In the genomic region with DNA sequence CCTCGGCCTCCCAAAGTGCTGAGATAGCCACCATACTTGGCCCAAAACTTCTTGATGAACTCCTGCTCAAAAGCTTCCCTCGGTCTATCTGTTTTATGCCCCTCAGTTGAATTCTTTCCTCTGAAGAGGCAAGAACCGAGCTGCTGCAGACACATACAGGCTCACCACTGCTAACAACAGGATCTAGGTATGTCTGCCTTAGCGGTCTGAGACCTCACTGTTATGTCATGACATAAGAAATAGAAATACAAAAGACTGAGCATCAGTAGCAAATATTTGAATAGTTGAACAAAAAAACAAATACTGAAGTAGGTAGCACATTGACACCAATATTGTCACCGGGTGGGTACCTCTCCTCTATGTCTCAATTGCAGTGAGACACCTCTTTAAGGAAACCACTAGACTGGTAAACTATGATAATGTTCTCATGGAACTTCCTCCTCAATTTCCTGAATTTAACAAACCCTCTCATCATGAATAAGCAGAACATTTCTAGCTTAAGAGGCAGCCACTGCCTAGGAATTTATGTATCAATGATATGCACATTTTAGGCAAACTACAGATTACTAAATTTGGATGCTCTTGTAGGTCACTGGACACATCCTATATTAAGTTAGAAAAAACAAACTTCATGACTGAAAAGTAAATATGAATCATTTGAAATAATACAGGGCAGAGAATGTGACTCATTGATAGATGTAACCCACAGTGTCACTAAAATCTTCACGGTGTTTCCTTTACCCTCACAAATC, we compare ENCODE assay signal across 11 cellular contexts. TPM values are rescaled to one million over a fixed set of nuclear protein-coding genes. Genes with fewer than 3 reads are reported as not detected.
DNase-seq lines count a peak whose midpoint lies in the region; ATAC-seq, FAIRE-seq and TF ChIP-seq lines count a peak whose summit lies in the region.
"Had no signal": no experiment of that assay in that cellular context is flagged by ENCODE, and none has a peak within 500 bp of the region (broad histone marks: within the 10 kb centered on the region; RNA-seq: fewer than 3 reads in every experiment).

No MANE protein-coding gene starts in this region.

- H3K27me3 Mint-ChIP-seq in activated naive CD4-positive, alpha-beta T cell treated with anti-CD3 and anti-CD28 coated beads, Interleukin-2, amount 10 ng/mL, durations not matched to agents 7 days and 5 days: no peaks in the 10 kb centered on the region
- H3K27me3 Mint-ChIP-seq in stimulated activated naive CD8-positive, alpha-beta T cell treated with anti-CD3 and anti-CD28 coated beads, Interleukin-15, amount 100 ng/mL, for 72 hours: no peaks in the 10 kb centered on the region

- peak; percentile 83 to 89 for ATAC-seq in activated naive CD4-positive, alpha-beta T cell treated with anti-CD3 and anti-CD28 coated beads, Interleukin-2, amount 50 U/mL, for 72 hours
- ATAC-seq in stimulated activated naive CD8-positive, alpha-beta T cell treated with anti-CD3 and anti-CD28 coated beads, Interleukin-15, amount 100 ng/mL, for 72 hours: peak; percentile 91
- no peak for ATAC-seq in HG03439 (IDR thresholded peaks at IDR 0.05; ENCODE audit: unreplicated experiment)
- ATAC-seq: left lobe of liver had no signal

- DNase-seq in activated naive CD4-positive, alpha-beta T cell treated with anti-CD3 and anti-CD28 coated beads, Interleukin-2, amount 50 U/mL, for 72 hours (ENCODE audit: low spot score in 2 of 2): no peak
- DNase-seq in activated naive CD4-positive, alpha-beta T cell treated with anti-CD3 and anti-CD28 coated beads, Interleukin-2, amount 10 ng/mL, durations not matched to agents 7 days and 5 days: no peak
- DNase-seq in RWPE1 (ENCODE audit: low spot score) (peak; percentile 25), endothelial cell of umbilical vein (ENCODE audit: low read depth, low spot score) (peak; percentile 22), anterior cingulate cortex (lab: John Stamatoyannopoulos, UW) (no peak), mucosa of gallbladder (ENCODE audit: low spot score) (no peak)
- no peak for DNase-seq in stimulated activated naive CD8-positive, alpha-beta T cell treated with anti-CD3 and anti-CD28 coated beads, Interleukin-15, amount 100 ng/mL, for 72 hours
- DNase-seq: C1 segment of cervical spinal cord had no signal

- dilution Hi-C loops in endothelial cell of umbilical vein (cut with MboI; ENCODE audit: extremely low pct_ligation_motif_present, low sequenced_read_pairs): no loop called here

- H3K27ac ChIP-seq in RWPE1 (no peak overlapping the region), endothelial cell of umbilical vein (ENCODE audit: insufficient read depth, low read depth, low read length) (no peak overlapping the region)
- H3K27ac ChIP-seq: right atrium auricular region had no signal

- H3K9ac ChIP-seq in endothelial cell of umbilical vein (replicated peaks; ENCODE audit: extremely low read depth, insufficient read depth, low read length): no peak overlapping the region

- H3K4me3 Mint-ChIP-seq in activated naive CD4-positive, alpha-beta T cell treated with anti-CD3 and anti-CD28 coated beads, Interleukin-2, amount 10 ng/mL, durations not matched to agents 7 days and 5 days: no peak overlapping the region
- H3K4me3 Mint-ChIP-seq in stimulated activated naive CD8-positive, alpha-beta T cell treated with anti-CD3 and anti-CD28 coated beads, Interleukin-15, amount 100 ng/mL, for 72 hours: peak overlapping the region; percentile 41 to 60

- no TSS peak for BruUV-seq in endothelial cell of umbilical vein (replicated peaks; lab: Mats Ljungman, UMichigan)

- H3K36me3 Mint-ChIP-seq in activated naive CD4-positive, alpha-beta T cell treated with anti-CD3 and anti-CD28 coated beads, Interleukin-2, amount 50 U/mL, for 72 hours: peaks cover 0 to 13% of the 10 kb centered on the region in 2 donors
- H3K36me3 Mint-ChIP-seq in activated naive CD4-positive, alpha-beta T cell treated with anti-CD3 and anti-CD28 coated beads, Interleukin-2, amount 10 ng/mL, durations not matched to agents 7 days and 5 days: no peaks in the 10 kb centered on the region

- H3K4me1 Mint-ChIP-seq in activated naive CD4-positive, alpha-beta T cell treated with anti-CD3 and anti-CD28 coated beads, Interleukin-2, amount 10 ng/mL, durations not matched to agents 7 days and 5 days: peaks cover 16% of the 10 kb centered on the region
- H3K4me1 Mint-ChIP-seq in stimulated activated naive CD8-positive, alpha-beta T cell treated with anti-CD3 and anti-CD28 coated beads, Interleukin-15, amount 100 ng/mL, for 72 hours: peaks cover 23% of the 10 kb centered on the region

- CTCF ChIA-PET in activated naive CD4-positive, alpha-beta T cell treated with anti-CD3 and anti-CD28 coated beads, Interleukin-2, amount 10 ng/mL, durations not matched to agents 7 days and 5 days (lab: Charles Lee): no interaction called here
- CTCF ChIA-PET in RWPE1 (lab: Yijun Ruan, JAX) (no interaction called here), endothelial cell of umbilical vein (lab: Charles Lee) (interaction anchor here (1.8 kb wide), 1 partner anchor 95 kb away, joined by 4 read pairs; no protein-coding TSS in a partner anchor)

- no peaks in the 10 kb centered on the region for H3K79me2 ChIP-seq in endothelial cell of umbilical vein (ENCODE audit: control insufficient read depth, insufficient read depth, low read length)

- intact Hi-C loops in endothelial cell of umbilical vein (cut with micrococcal nuclease): no loop called here

- FAIRE-seq in endothelial cell of umbilical vein (lab: Jason Lieb, UNC): peak; percentile 55

- no peaks in the 10 kb centered on the region for H3K27me3 ChIP-seq in endothelial cell of umbilical vein (ENCODE audit: control insufficient read depth in 2 of 2, insufficient read depth in 2 of 2, low read length in 2 of 2)
- H3K27me3 ChIP-seq: right atrium auricular region had no signal

- H3K27ac Mint-ChIP-seq in activated naive CD4-positive, alpha-beta T cell treated with anti-CD3 and anti-CD28 coated beads, Interleukin-2, amount 50 U/mL, for 72 hours: peak overlapping the region; percentile 71 to 73
- no peak overlapping the region for H3K27ac Mint-ChIP-seq in activated naive CD4-positive, alpha-beta T cell treated with anti-CD3 and anti-CD28 coated beads, Interleukin-2, amount 10 ng/mL, durations not matched to agents 7 days and 5 days
- peak overlapping the region; percentile 88 to 96 for H3K27ac Mint-ChIP-seq in stimulated activated naive CD8-positive, alpha-beta T cell treated with anti-CD3 and anti-CD28 coated beads, Interleukin-15, amount 100 ng/mL, for 72 hours

- H4K20me1 ChIP-seq in endothelial cell of umbilical vein (replicated peaks; ENCODE audit: control insufficient read depth, extremely low read depth, insufficient read depth, low read length): no peaks in the 10 kb centered on the region

- H3K9me1 ChIP-seq in endothelial cell of umbilical vein (replicated peaks; ENCODE audit: control insufficient read depth, extremely low read depth, insufficient read depth, low read length): no peaks in the 10 kb centered on the region

- no peak overlapping the region for H2AFZ ChIP-seq in endothelial cell of umbilical vein (ENCODE audit: low read depth, low read length)

- peak overlapping the region; percentile 30 for H3K4me2 ChIP-seq in endothelial cell of umbilical vein (ENCODE audit: insufficient read depth, low read length)

- no peaks in the 10 kb centered on the region for H3K9me3 ChIP-seq in endothelial cell of umbilical vein (replicated peaks; ENCODE audit: control insufficient read depth, insufficient read depth, low read length)
- H3K9me3 ChIP-seq: right atrium auricular region had no signal

- POLR2A ChIA-PET in RWPE1 (lab: Yijun Ruan, JAX; ENCODE audit: low non-redundant PET): no interaction called here
- POLR2A ChIA-PET in endothelial cell of umbilical vein (lab: Charles Lee): no interaction called here

- no peak for TF ChIP-seq POLR2A in endothelial cell of umbilical vein (IDR thresholded peaks at IDR 0.05; ENCODE audit: low read depth, low read length)

- TF ChIP-seq CTCF in RWPE1 (conservative IDR thresholded peaks at IDR 0.05; ENCODE audit: low read depth) (no peak), endothelial cell of umbilical vein (IDR thresholded peaks at IDR 0.05; ENCODE audit: extremely low read depth in 1 of 2, insufficient read depth in 1 of 2, low read depth in 1 of 2, low read length in 2 of 2) (no peak)

- no peaks in the 10 kb centered on the region for H3K9me3 Mint-ChIP-seq in activated naive CD4-positive, alpha-beta T cell treated with anti-CD3 and anti-CD28 coated beads, Interleukin-2, amount 50 U/mL, for 72 hours
- H3K9me3 Mint-ChIP-seq in activated naive CD4-positive, alpha-beta T cell treated with anti-CD3 and anti-CD28 coated beads, Interleukin-2, amount 10 ng/mL, durations not matched to agents 7 days and 5 days: no peaks in the 10 kb centered on the region
- peaks cover 0 to 3% of the 10 kb centered on the region in 2 donors for H3K9me3 Mint-ChIP-seq in stimulated activated naive CD8-positive, alpha-beta T cell treated with anti-CD3 and anti-CD28 coated beads, Interleukin-15, amount 100 ng/mL, for 72 hours

- no peak overlapping the region for H3K4me3 ChIP-seq in endothelial cell of umbilical vein (replicated peaks in 1 of 3; ENCODE audit: insufficient read depth in 1 of 3, low read depth in 1 of 3, low read length in 3 of 3)
- H3K4me3 ChIP-seq: right atrium auricular region had no signal

- no peaks in the 10 kb centered on the region for H3K36me3 ChIP-seq in endothelial cell of umbilical vein (ENCODE audit: control insufficient read depth in 2 of 2, extremely low read depth in 1 of 2, insufficient read depth in 2 of 2, low read length in 2 of 2)
- H3K36me3 ChIP-seq: right atrium auricular region had no signal

- H3K4me1 ChIP-seq in endothelial cell of umbilical vein (ENCODE audit: control insufficient read depth, extremely low read depth, insufficient read depth, low read length): peaks cover 11% of the 10 kb centered on the region
- H3K4me1 ChIP-seq: right atrium auricular region had no signal

TF ChIP-seq in endothelial cell of umbilical vein, 7 proteins besides CTCF, POLR2A, EP300 and RAD21 (continues in another document):
- no peak for TF ChIP-seq MYC (IDR thresholded peaks at IDR 0.05; ENCODE audit: low read depth, low read length)
- TF ChIP-seq FOS (IDR thresholded peaks at IDR 0.05; ENCODE audit: borderline replicate concordance, insufficient read depth, low read length): peak; percentile 58

RNA-seq across cellular contexts. Expression of gene STXBP5, which starts 9.4 kb away (rescaled TPM):
- total RNA-seq in activated naive CD4-positive, alpha-beta T cell treated with anti-CD3 and anti-CD28 coated beads, Interleukin-2, amount 50 U/mL, for 72 hours: 10 to 100 TPM in 1 of 2 donors, 1 to 10 TPM in 1; 5.7 to 17.7 TPM
- total RNA-seq in endothelial cell of umbilical vein: 21.8 and 25.0 TPM in 2 replicates
- 4.7 and 7.1 TPM in 2 replicates for polyA plus RNA-seq in endothelial cell of umbilical vein
- 7.0 and 8.8 TPM in 2 replicates for polyA plus RNA-seq in endothelial cell of umbilical vein (2011; cell fraction: cytosol; rRNA removed)
- polyA plus RNA-seq in endothelial cell of umbilical vein (2011; cell fraction: nucleus; rRNA removed): 24.8 and 25.0 TPM in 2 replicates
- 11.8 and 16.5 TPM in 2 replicates for polyA plus RNA-seq in endothelial cell of umbilical vein (2012)
- 43.1 and 44.2 TPM in 2 replicates for polyA minus RNA-seq in endothelial cell of umbilical vein
- polyA minus RNA-seq in endothelial cell of umbilical vein (2011; cell fraction: cytosol; rRNA and poly(A)+ RNA removed): 19.0 TPM
- 96.6 and 124 TPM in 2 replicates for polyA minus RNA-seq in endothelial cell of umbilical vein (2011; cell fraction: nucleus; rRNA and poly(A)+ RNA removed)
- total RNA-seq in mucosa of gallbladder: 23.0 TPM

Comparison
In these comparisons a context has a peak if more than half of its experiments do, and no peak if none do; other contexts are left out.
1. DNase-seq: peak in RWPE1 (single experiment) and endothelial cell of umbilical vein (single experiment); none in activated naive CD4-positive, alpha-beta T cell treated with anti-CD3 and anti-CD28 coated beads, Interleukin-2, amount 50 U/mL, for 72 hours (0 of 2), activated naive CD4-positive, alpha-beta T cell treated with anti-CD3 and anti-CD28 coated beads, Interleukin-2, amount 10 ng/mL, durations not matched to agents 7 days and 5 days (single experiment), stimulated activated naive CD8-positive, alpha-beta T cell treated with anti-CD3 and anti-CD28 coated beads, Interleukin-15, amount 100 ng/mL, for 72 hours (0 of 2), anterior cingulate cortex (0 of 58) and mucosa of gallbladder (single experiment).